1 cellular context compared by ENCODE assay signal in the genomic region with DNA sequence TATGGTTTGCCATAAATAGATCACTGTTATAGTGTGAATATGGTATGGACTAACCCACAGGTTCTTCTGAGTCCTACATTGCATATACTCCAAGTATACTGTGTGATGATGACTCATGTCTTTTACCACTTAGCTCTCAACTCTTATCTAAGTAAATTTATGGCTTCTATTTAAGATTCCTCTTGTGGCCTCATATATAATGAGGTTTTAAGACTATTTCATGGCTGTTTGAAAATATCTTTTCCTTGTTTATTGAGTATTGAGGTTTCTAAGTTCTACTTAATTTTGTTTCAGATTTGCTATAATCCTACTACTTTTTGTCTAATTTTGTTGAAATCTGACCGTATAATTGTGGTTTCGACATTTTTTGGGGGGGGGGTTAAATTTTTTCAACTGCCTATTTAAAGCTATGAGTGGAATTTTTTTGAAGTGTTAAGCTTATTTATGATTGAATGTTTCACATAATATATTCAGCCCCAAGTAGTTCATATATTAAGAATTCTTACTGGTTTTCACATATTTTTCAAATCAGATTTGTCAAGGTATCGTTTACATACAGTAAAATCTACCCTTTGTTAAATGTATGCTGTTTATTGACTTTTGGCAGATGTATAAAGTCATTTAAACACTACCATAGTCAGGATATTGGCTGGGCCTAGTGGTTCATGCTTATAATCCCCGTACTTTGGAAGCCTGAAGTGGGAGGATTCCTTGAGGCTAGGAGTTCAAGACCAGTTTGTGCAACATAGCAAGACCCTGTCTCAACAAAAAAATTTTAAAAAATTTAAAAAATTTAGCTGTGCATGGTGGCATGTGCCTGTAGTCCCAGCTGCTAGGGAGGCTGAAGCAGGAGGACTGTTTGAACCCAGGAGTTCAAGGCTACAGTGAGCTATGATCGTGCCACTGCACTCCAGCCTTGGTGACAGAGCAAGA.
A peak's percentile ranks its signal among the peaks of the same experiment; 100 is the strongest.
TF ChIP-seq lines count a peak whose summit lies in the region.

No MANE protein-coding gene starts in this region.

TF ChIP-seq in HEK293, 187 proteins besides CTCF, POLR2A, EP300 and RAD21 (continued from another document and continues in another):
- TF ChIP-seq, protein P1, sequence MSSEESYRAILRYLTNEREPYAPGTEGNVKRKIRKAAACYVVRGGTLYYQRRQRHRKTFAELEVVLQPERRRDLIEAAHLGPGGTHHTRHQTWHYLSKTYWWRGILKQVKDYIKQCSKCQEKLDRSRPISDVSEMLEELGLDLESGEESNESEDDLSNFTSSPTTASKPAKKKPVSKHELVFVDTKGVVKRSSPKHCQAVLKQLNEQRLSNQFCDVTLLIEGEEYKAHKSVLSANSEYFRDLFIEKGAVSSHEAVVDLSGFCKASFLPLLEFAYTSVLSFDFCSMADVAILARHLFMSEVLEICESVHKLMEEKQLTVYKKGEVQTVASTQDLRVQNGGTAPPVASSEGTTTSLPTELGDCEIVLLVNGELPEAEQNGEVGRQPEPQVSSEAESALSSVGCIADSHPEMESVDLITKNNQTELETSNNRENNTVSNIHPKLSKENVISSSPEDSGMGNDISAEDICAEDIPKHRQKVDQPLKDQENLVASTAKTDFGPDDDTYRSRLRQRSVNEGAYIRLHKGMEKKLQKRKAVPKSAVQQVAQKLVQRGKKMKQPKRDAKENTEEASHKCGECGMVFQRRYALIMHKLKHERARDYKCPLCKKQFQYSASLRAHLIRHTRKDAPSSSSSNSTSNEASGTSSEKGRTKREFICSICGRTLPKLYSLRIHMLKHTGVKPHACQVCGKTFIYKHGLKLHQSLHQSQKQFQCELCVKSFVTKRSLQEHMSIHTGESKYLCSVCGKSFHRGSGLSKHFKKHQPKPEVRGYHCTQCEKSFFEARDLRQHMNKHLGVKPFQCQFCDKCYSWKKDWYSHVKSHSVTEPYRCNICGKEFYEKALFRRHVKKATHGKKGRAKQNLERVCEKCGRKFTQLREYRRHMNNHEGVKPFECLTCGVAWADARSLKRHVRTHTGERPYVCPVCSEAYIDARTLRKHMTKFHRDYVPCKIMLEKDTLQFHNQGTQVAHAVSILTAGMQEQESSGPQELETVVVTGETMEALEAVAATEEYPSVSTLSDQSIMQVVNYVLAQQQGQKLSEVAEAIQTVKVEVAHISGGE (tag by site-specific recombination; conservative IDR thresholded peaks at IDR 0.05; ENCODE audit: low read depth): no peak
- no peak for TF ChIP-seq ZNF354C (tag by site-specific recombination; IDR thresholded peaks at IDR 0.05; ENCODE audit: borderline replicate concordance, low read depth)
- TF ChIP-seq ZNF132 (tag by site-specific recombination; IDR thresholded peaks at IDR 0.05; ENCODE audit: borderline replicate concordance): no peak
- TF ChIP-seq ZNF341 (tag by site-specific recombination; IDR thresholded peaks at IDR 0.05; ENCODE audit: low read depth): peak; percentile 61
- no peak for TF ChIP-seq ZNF837 (tag by site-specific recombination; IDR thresholded peaks at IDR 0.05)
- TF ChIP-seq, protein P2, sequence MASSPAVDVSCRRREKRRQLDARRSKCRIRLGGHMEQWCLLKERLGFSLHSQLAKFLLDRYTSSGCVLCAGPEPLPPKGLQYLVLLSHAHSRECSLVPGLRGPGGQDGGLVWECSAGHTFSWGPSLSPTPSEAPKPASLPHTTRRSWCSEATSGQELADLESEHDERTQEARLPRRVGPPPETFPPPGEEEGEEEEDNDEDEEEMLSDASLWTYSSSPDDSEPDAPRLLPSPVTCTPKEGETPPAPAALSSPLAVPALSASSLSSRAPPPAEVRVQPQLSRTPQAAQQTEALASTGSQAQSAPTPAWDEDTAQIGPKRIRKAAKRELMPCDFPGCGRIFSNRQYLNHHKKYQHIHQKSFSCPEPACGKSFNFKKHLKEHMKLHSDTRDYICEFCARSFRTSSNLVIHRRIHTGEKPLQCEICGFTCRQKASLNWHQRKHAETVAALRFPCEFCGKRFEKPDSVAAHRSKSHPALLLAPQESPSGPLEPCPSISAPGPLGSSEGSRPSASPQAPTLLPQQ (tag by site-specific recombination; IDR thresholded peaks at IDR 0.05): peak; percentile 60
- TF ChIP-seq ZNF544 (tag by site-specific recombination; IDR thresholded peaks at IDR 0.05): no peak
- no peak for TF ChIP-seq ZBTB20 (tag by site-specific recombination; IDR thresholded peaks at IDR 0.05)
- 0 out of 2 replicates have a peak, but pooled peaks have one; percentile 43 for TF ChIP-seq MYNN (tag by site-specific recombination; IDR thresholded peaks at IDR 0.05; ENCODE audit: borderline replicate concordance)
- no peak for TF ChIP-seq ZNF473 (tag by site-specific recombination; IDR thresholded peaks at IDR 0.05)
- no peak for TF ChIP-seq ZNF239 (tag by site-specific recombination; IDR thresholded peaks at IDR 0.05)
- no peak for TF ChIP-seq ZNF155 (tag by site-specific recombination; IDR thresholded peaks at IDR 0.05)
- TF ChIP-seq ZFP37 (tag by site-specific recombination; IDR thresholded peaks at IDR 0.05): no peak
- peak; percentile 58; the same call in 1 of the 2 replicates for TF ChIP-seq ZNF660 (tag by site-specific recombination; IDR thresholded peaks at IDR 0.05)
- TF ChIP-seq TCF7L2 (IDR thresholded peaks at IDR 0.05; ENCODE audit: borderline replicate concordance, low read depth, low read length): peak; percentile 76; the same call in 1 of the 2 replicates
- TF ChIP-seq ZNF391 (tag by site-specific recombination; IDR thresholded peaks at IDR 0.05; ENCODE audit: borderline replicate concordance, low read depth): no peak; the same call in 1 of the 2 replicates
- peak; percentile 69; the same call in 1 of the 2 replicates for TF ChIP-seq SCRT1 (tag by site-specific recombination; IDR thresholded peaks at IDR 0.05; ENCODE audit: borderline replicate concordance)
- TF ChIP-seq, protein P3, sequence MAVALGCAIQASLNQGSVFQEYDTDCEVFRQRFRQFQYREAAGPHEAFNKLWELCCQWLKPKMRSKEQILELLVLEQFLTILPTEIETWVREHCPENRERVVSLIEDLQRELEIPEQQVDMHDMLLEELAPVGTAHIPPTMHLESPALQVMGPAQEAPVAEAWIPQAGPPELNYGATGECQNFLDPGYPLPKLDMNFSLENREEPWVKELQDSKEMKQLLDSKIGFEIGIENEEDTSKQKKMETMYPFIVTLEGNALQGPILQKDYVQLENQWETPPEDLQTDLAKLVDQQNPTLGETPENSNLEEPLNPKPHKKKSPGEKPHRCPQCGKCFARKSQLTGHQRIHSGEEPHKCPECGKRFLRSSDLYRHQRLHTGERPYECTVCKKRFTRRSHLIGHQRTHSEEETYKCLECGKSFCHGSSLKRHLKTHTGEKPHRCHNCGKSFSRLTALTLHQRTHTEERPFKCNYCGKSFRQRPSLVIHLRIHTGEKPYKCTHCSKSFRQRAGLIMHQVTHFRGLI (tag by site-specific recombination; IDR thresholded peaks at IDR 0.05): no peak
- TF ChIP-seq, protein P4, sequence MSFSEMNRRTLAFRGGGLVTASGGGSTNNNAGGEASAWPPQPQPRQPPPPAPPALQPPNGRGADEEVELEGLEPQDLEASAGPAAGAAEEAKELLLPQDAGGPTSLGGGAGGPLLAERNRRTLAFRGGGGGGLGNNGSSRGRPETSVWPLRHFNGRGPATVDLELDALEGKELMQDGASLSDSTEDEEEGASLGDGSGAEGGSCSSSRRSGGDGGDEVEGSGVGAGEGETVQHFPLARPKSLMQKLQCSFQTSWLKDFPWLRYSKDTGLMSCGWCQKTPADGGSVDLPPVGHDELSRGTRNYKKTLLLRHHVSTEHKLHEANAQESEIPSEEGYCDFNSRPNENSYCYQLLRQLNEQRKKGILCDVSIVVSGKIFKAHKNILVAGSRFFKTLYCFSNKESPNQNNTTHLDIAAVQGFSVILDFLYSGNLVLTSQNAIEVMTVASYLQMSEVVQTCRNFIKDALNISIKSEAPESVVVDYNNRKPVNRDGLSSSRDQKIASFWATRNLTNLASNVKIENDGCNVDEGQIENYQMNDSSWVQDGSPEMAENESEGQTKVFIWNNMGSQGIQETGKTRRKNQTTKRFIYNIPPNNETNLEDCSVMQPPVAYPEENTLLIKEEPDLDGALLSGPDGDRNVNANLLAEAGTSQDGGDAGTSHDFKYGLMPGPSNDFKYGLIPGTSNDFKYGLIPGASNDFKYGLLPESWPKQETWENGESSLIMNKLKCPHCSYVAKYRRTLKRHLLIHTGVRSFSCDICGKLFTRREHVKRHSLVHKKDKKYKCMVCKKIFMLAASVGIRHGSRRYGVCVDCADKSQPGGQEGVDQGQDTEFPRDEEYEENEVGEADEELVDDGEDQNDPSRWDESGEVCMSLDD (tag by site-specific recombination; IDR thresholded peaks at IDR 0.05): no peak
- TF ChIP-seq ZNF558 (tag by site-specific recombination; IDR thresholded peaks at IDR 0.05): peak; percentile 66; the same call in 1 of the 2 replicates
- TF ChIP-seq ZFP3 (tag by site-specific recombination; IDR thresholded peaks at IDR 0.05; ENCODE audit: low read depth): no peak
- TF ChIP-seq, protein P5, sequence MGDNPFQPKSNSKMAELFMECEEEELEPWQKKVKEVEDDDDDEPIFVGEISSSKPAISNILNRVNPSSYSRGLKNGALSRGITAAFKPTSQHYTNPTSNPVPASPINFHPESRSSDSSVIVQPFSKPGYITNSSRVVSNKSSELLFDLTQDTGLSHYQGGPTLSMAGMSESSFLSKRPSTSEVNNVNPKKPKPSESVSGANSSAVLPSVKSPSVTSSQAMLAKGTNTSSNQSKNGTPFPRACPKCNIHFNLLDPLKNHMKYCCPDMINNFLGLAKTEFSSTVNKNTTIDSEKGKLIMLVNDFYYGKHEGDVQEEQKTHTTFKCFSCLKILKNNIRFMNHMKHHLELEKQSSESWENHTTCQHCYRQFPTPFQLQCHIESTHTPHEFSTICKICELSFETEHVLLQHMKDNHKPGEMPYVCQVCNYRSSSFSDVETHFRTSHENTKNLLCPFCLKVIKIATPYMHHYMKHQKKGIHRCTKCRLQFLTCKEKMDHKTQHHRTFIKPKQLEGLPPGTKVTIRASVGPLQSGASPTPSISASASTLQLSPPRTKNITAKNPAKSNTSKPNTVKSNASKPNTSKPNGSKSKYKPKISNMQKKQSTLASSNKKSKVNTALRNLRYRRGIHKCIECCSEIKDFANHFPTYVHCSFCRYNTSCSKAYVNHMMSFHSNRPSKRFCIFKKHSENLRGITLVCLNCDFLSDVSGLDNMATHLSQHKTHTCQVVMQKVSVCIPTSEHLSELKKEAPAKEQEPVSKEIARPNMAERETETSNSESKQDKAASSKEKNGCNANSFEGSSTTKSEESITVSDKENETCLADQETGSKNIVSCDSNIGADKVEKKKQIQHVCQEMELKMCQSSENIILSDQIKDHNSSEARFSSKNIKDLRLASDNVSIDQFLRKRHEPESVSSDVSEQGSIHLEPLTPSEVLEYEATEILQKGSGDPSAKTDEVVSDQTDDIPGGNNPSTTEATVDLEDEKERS (tag by site-specific recombination; IDR thresholded peaks at IDR 0.05): no peak
- no peak for TF ChIP-seq YY2 (tag by site-specific recombination; IDR thresholded peaks at IDR 0.05)
- no peak for TF ChIP-seq EGR2 (tag by site-specific recombination; IDR thresholded peaks at IDR 0.05; ENCODE audit: low read depth)
- 0 out of 2 replicates have a peak, but pooled peaks have one; percentile 14 for TF ChIP-seq ZNF184 (tag by site-specific recombination; IDR thresholded peaks at IDR 0.05)
- no peak for TF ChIP-seq ZFP41 (tag by site-specific recombination; IDR thresholded peaks at IDR 0.05; ENCODE audit: borderline replicate concordance)
- TF ChIP-seq ZBTB21 (tag by site-specific recombination; IDR thresholded peaks at IDR 0.05): peak; percentile 68
- no peak for TF ChIP-seq ZNF112 (tag by site-specific recombination; IDR thresholded peaks at IDR 0.05)
- TF ChIP-seq IKZF3 (tag by site-specific recombination; IDR thresholded peaks at IDR 0.05): peak; percentile 86
- no peak for TF ChIP-seq ZNF37A (tag by site-specific recombination; IDR thresholded peaks at IDR 0.05)
- TF ChIP-seq ZNF747 (tag by site-specific recombination; IDR thresholded peaks at IDR 0.05): no peak
- no peak for TF ChIP-seq ZNF404 (tag by site-specific recombination; IDR thresholded peaks at IDR 0.05)
- TF ChIP-seq ZNF561 (tag by site-specific recombination; IDR thresholded peaks at IDR 0.05; ENCODE audit: borderline replicate concordance): no peak
- no peak for TF ChIP-seq HOXA7 (CRISPR knock-in tag; IDR thresholded peaks at IDR 0.05; ENCODE audit: borderline replicate concordance)
- TF ChIP-seq KLF16 (tag by site-specific recombination; IDR thresholded peaks at IDR 0.05): peak; percentile 38; the same call in 1 of the 2 replicates
- no peak for TF ChIP-seq ZNF23 (tag by site-specific recombination; IDR thresholded peaks at IDR 0.05; ENCODE audit: borderline replicate concordance)
- no peak for TF ChIP-seq KLF1 (tag by site-specific recombination; IDR thresholded peaks at IDR 0.05)
- TF ChIP-seq ZNF654 (tag by site-specific recombination; IDR thresholded peaks at IDR 0.05; ENCODE audit: low read depth): no peak
- peak; percentile 71 for TF ChIP-seq BCL11B (tag by site-specific recombination; IDR thresholded peaks at IDR 0.05; ENCODE audit: low read depth)
- TF ChIP-seq, protein P6, sequence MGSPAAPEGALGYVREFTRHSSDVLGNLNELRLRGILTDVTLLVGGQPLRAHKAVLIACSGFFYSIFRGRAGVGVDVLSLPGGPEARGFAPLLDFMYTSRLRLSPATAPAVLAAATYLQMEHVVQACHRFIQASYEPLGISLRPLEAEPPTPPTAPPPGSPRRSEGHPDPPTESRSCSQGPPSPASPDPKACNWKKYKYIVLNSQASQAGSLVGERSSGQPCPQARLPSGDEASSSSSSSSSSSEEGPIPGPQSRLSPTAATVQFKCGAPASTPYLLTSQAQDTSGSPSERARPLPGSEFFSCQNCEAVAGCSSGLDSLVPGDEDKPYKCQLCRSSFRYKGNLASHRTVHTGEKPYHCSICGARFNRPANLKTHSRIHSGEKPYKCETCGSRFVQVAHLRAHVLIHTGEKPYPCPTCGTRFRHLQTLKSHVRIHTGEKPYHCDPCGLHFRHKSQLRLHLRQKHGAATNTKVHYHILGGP (tag by site-specific recombination; IDR thresholded peaks at IDR 0.05): peak; percentile 65; the same call in 1 of the 2 replicates
- TF ChIP-seq ZNF610 (tag by site-specific recombination; IDR thresholded peaks at IDR 0.05; ENCODE audit: borderline replicate concordance): no peak; the same call in 1 of the 2 replicates
- TF ChIP-seq GLI4 (tag by site-specific recombination; IDR thresholded peaks at IDR 0.05): no peak
- TF ChIP-seq ZNF223 (tag by site-specific recombination; IDR thresholded peaks at IDR 0.05): no peak
- peak; percentile 51 for TF ChIP-seq ZBTB17 (tag by site-specific recombination; IDR thresholded peaks at IDR 0.05)
